In the genomic region with DNA sequence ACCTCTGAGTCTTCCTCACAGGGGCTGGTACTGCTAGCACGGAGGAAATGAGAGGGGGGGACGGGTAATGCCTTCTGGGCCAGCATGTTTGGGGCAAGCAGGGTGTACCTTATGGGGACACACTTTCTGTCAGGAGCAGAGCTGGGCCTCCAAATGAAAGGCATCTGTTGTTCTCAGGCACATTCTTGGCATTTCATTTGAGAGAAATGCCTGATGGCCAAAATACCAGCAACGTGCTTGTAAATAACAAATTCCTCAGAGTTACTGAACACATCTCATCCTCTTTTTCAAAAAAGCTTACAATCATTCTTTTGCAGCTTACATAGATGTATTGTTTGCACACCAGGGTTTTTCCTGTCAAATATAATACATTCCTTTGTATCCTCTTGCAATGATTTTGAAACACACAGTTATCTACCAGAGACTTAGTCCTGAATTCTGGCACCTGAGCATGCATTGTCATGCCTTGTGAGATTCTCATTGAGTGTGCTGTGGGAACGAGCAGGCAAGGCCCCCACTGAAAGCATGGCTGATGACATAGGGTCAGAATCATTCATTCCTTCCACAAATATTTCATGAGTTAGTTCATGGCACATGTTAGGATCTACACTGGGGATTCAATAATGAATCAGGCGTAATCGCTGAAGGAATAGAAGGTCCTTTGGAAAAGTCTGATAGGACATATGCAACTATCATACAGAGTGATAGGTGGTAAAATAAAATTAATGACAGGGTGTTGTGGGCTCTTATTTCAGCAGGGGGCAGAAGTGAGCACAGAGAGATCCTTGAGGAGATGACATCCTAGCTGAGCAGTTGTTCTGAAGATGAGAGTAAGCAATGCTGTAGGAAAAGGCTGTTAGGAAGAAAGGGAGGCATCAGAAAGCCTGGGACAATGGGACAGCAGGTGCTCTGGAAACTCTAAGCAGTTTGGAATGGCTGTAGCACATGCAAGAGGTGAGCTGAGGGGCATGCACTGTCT, we compare ENCODE assay signal across 8 cellular contexts.
DNase-seq lines count a peak whose midpoint lies in the region; ATAC-seq and TF ChIP-seq lines count a peak whose summit lies in the region.

No MANE protein-coding gene starts in this region.

- H4K20me1 ChIP-seq in KMS-11 (ENCODE audit: insufficient read depth), result no peaks in the 10 kb centered on the region

- no peaks in the 10 kb centered on the region for H3K4me1 ChIP-seq in KMS-11 (ENCODE audit: low read depth, poor library complexity, severe bottlenecking)

- no peaks in the 10 kb centered on the region for H3K27me3 ChIP-seq in KMS-11 (ENCODE audit: insufficient read depth, low read depth)

- H3K4me2 ChIP-seq in KMS-11, result no peak overlapping the region

- no peaks in the 10 kb centered on the region for H3K36me3 Mint-ChIP-seq in activated CD8-positive, alpha-beta memory T cell treated with anti-CD3 and anti-CD28 coated beads, Interleukin-2, amount 10 ng/mL, durations not matched to agents 7 days and 5 days

- H3K4me3 Mint-ChIP-seq in activated CD8-positive, alpha-beta memory T cell treated with anti-CD3 and anti-CD28 coated beads, Interleukin-2, amount 10 ng/mL, durations not matched to agents 7 days and 5 days, result no peak overlapping the region

- H3K4me3 ChIP-seq in KMS-11 (IDR thresholded peaks at IDR 0.05; ENCODE audit: insufficient read depth, low read depth, low read length) (no peak overlapping the region), choroid plexus epithelial cell (ENCODE audit: low read depth, low read length) (no peak overlapping the region)

- no peaks in the 10 kb centered on the region for H3K27me3 Mint-ChIP-seq in activated CD8-positive, alpha-beta memory T cell treated with anti-CD3 and anti-CD28 coated beads, Interleukin-2, amount 10 ng/mL, durations not matched to agents 7 days and 5 days

- no peaks in the 10 kb centered on the region for H3K9me3 Mint-ChIP-seq in activated CD8-positive, alpha-beta memory T cell treated with anti-CD3 and anti-CD28 coated beads, Interleukin-2, amount 10 ng/mL, durations not matched to agents 7 days and 5 days (ENCODE audit: low read depth)

- TF ChIP-seq CTCF in KMS-11 (conservative IDR thresholded peaks at IDR 0.05; ENCODE audit: low read depth, low read length), result peak; percentile 63
- TF ChIP-seq CTCF in choroid plexus epithelial cell (conservative IDR thresholded peaks at IDR 0.05; ENCODE audit: low read depth, low read length), result peak; percentile 68

- no peaks in the 10 kb centered on the region for H3K79me2 ChIP-seq in KMS-11 (ENCODE audit: insufficient read depth, low read depth)

- H3K27ac ChIP-seq in KMS-11, result no peak overlapping the region

- CTCF ChIA-PET in activated CD8-positive, alpha-beta memory T cell treated with anti-CD3 and anti-CD28 coated beads, Interleukin-2, amount 10 ng/mL, durations not matched to agents 7 days and 5 days (lab: Charles Lee), result no interaction called here

- no peak overlapping the region for H2AFZ ChIP-seq in KMS-11 (ENCODE audit: low read depth)

- H3K27ac Mint-ChIP-seq in activated CD8-positive, alpha-beta memory T cell treated with anti-CD3 and anti-CD28 coated beads, Interleukin-2, amount 10 ng/mL, durations not matched to agents 7 days and 5 days, result no peak overlapping the region

- H3K9ac ChIP-seq in KMS-11, result no peak overlapping the region

- ATAC-seq in GM21576 (IDR thresholded peaks at IDR 0.05; ENCODE audit: unreplicated experiment), result no peak
- ATAC-seq in HG02840 (IDR thresholded peaks at IDR 0.05; ENCODE audit: low FRiP score, unreplicated experiment), result no peak
- ATAC-seq in activated CD8-positive, alpha-beta memory T cell treated with anti-CD3 and anti-CD28 coated beads, Interleukin-2, amount 10 ng/mL, durations not matched to agents 7 days and 5 days, result no peak

- no peaks in the 10 kb centered on the region for H3K36me3 ChIP-seq in KMS-11 (ENCODE audit: insufficient read depth)

- no peaks in the 10 kb centered on the region for H3K4me1 Mint-ChIP-seq in activated CD8-positive, alpha-beta memory T cell treated with anti-CD3 and anti-CD28 coated beads, Interleukin-2, amount 10 ng/mL, durations not matched to agents 7 days and 5 days

- DNase-seq in EL (peak; percentile 58), choroid plexus epithelial cell (ENCODE audit: low read depth) (peak; percentile 68), myocyte (ENCODE audit: low read depth) (peak; percentile 75), COLO668 (lab: John Stamatoyannopoulos, UW; ENCODE audit: unreplicated experiment) (no peak)
- no peak for DNase-seq in activated CD8-positive, alpha-beta memory T cell treated with anti-CD3 and anti-CD28 coated beads, Interleukin-2, amount 10 ng/mL, durations not matched to agents 7 days and 5 days

Comparison
In these comparisons a context has a peak if more than half of its experiments do, and no peak if none do; other contexts are left out.
1. DNase-seq: peak in EL (single experiment), choroid plexus epithelial cell (single experiment) and myocyte (single experiment); none in COLO668 (single experiment) and activated CD8-positive, alpha-beta memory T cell treated with anti-CD3 and anti-CD28 coated beads, Interleukin-2, amount 10 ng/mL, durations not matched to agents 7 days and 5 days (single experiment).